1 cellular context compared by ENCODE assay signal in genomic region chr4:83535945-83536648, GRCh38.
TF ChIP-seq lines count a peak whose summit lies in the region.

GPAT3 (plus strand) TSS chr4:83536108; CDS start chr4:83536623, 515 bp downstream.

TF ChIP-seq in K562, 482 proteins besides CTCF, POLR2A, EP300 and RAD21 (continued from another document and continues in another):
- no peak for TF ChIP-seq ZNF318 (IDR thresholded peaks at IDR 0.05; ENCODE audit: borderline replicate concordance in 1 of 2, low read depth in 1 of 2)
- TF ChIP-seq HNRNPL (IDR thresholded peaks at IDR 0.05; ENCODE audit: low read depth, low read length), result peak; percentile 78; the same call in 1 of the 2 replicates
- TF ChIP-seq ZNF766 (CRISPR knock-in tag; conservative IDR thresholded peaks at IDR 0.05), result no peak
- no peak for TF ChIP-seq ZNF324 (CRISPR knock-in tag; IDR thresholded peaks at IDR 0.05)
- no peak for TF ChIP-seq NR3C1 (CRISPR knock-in tag; IDR thresholded peaks at IDR 0.05)
- TF ChIP-seq NRF1 (conservative IDR thresholded peaks at IDR 0.05 in 1 of 2, IDR thresholded peaks at IDR 0.05 in 1 of 2), result peak; percentile 75 to 78
- peak; percentile 54 for TF ChIP-seq SMAD1 (IDR thresholded peaks at IDR 0.05; ENCODE audit: low read depth, low read length, partially characterized antibody)
- TF ChIP-seq NFIC (IDR thresholded peaks at IDR 0.05), result peak; percentile 53
- peak; percentile 96 for TF ChIP-seq JUND (IDR thresholded peaks at IDR 0.05; ENCODE audit: borderline replicate concordance, low read depth, low read length)
- peak; percentile 91; the same call in 2 of the 3 replicates for TF ChIP-seq JUND (tag; IDR thresholded peaks at IDR 0.05; ENCODE audit: borderline replicate concordance, low read depth, low read length)
- TF ChIP-seq ZNF445 (CRISPR knock-in tag; IDR thresholded peaks at IDR 0.05; ENCODE audit: low read depth), result no peak
- TF ChIP-seq, protein P1, sequence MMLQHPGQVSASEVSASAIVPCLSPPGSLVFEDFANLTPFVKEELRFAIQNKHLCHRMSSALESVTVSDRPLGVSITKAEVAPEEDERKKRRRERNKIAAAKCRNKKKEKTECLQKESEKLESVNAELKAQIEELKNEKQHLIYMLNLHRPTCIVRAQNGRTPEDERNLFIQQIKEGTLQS (IDR thresholded peaks at IDR 0.05), result peak; percentile 92
- TF ChIP-seq, protein P1 (CRISPR knock-in tag; conservative IDR thresholded peaks at IDR 0.05), result no peak
- no peak for TF ChIP-seq KLF1 (tag; IDR thresholded peaks at IDR 0.05)
- TF ChIP-seq MED1 (CRISPR knock-in tag; IDR thresholded peaks at IDR 0.05; ENCODE audit: borderline replicate concordance), result no peak
- TF ChIP-seq THRB (CRISPR knock-in tag; conservative IDR thresholded peaks at IDR 0.05), result no peak
- 0 out of 2 replicates have a peak, but pooled peaks have one; percentile 42 for TF ChIP-seq XRCC5 (IDR thresholded peaks at IDR 0.05; ENCODE audit: low read depth, low read length)
- no peak for TF ChIP-seq ZNF764 (CRISPR knock-in tag; IDR thresholded peaks at IDR 0.05; ENCODE audit: low read depth)
- no peak for TF ChIP-seq ZNF280B (CRISPR knock-in tag; IDR thresholded peaks at IDR 0.05)
- peak; percentile 19; the same call in 1 of the 2 replicates for TF ChIP-seq MAFK (IDR thresholded peaks at IDR 0.05; ENCODE audit: low read length)
- TF ChIP-seq ZNF76 (CRISPR knock-in tag; IDR thresholded peaks at IDR 0.05; ENCODE audit: borderline replicate concordance), result no peak
- no peak for TF ChIP-seq FIP1L1 (IDR thresholded peaks at IDR 0.05; ENCODE audit: low read depth, low read length, poor library complexity, severe bottlenecking)
- 0 out of 2 replicates have a peak, but pooled peaks have one; percentile 9 for TF ChIP-seq MBD2 (IDR thresholded peaks at IDR 0.05; ENCODE audit: borderline replicate concordance, low read depth)
- 0 out of 2 replicates have a peak, but pooled peaks have one; percentile 2 for TF ChIP-seq ZNF384 (IDR thresholded peaks at IDR 0.05; ENCODE audit: low read depth, low read length)
- TF ChIP-seq L3MBTL2 (IDR thresholded peaks at IDR 0.05), result 0 out of 2 replicates have a peak, but pooled peaks have one; percentile 66
- TF ChIP-seq MYBL2 (IDR thresholded peaks at IDR 0.05; ENCODE audit: low read depth), result no peak
- TF ChIP-seq MYBL2 (CRISPR knock-in tag; IDR thresholded peaks at IDR 0.05; ENCODE audit: borderline replicate concordance), result no peak
- TF ChIP-seq, protein P2, sequence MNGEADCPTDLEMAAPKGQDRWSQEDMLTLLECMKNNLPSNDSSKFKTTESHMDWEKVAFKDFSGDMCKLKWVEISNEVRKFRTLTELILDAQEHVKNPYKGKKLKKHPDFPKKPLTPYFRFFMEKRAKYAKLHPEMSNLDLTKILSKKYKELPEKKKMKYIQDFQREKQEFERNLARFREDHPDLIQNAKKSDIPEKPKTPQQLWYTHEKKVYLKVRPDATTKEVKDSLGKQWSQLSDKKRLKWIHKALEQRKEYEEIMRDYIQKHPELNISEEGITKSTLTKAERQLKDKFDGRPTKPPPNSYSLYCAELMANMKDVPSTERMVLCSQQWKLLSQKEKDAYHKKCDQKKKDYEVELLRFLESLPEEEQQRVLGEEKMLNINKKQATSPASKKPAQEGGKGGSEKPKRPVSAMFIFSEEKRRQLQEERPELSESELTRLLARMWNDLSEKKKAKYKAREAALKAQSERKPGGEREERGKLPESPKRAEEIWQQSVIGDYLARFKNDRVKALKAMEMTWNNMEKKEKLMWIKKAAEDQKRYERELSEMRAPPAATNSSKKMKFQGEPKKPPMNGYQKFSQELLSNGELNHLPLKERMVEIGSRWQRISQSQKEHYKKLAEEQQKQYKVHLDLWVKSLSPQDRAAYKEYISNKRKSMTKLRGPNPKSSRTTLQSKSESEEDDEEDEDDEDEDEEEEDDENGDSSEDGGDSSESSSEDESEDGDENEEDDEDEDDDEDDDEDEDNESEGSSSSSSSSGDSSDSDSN (IDR thresholded peaks at IDR 0.05; ENCODE audit: borderline replicate concordance in 1 of 2, low read depth in 2 of 2, low read length in 2 of 2), result peak in 1 of 2 experiments; percentile 67; a peak in 2 of 4 replicates
- TF ChIP-seq SUPT5H (IDR thresholded peaks at IDR 0.05), result peak; percentile 56; the same call in 1 of the 2 replicates
- TF ChIP-seq ERF (CRISPR knock-in tag; IDR thresholded peaks at IDR 0.05), result no peak
- TF ChIP-seq ZNF830 (CRISPR knock-in tag; IDR thresholded peaks at IDR 0.05), result 0 out of 2 replicates have a peak, but pooled peaks have one; percentile 86
- TF ChIP-seq GATA2 (CRISPR knock-in tag; IDR thresholded peaks at IDR 0.05), result no peak
- TF ChIP-seq GATAD2B (IDR thresholded peaks at IDR 0.05; ENCODE audit: borderline replicate concordance), result no peak
- 0 out of 4 replicates have a peak, but pooled peaks of 1 of the 2 experiments have one; percentile 13 for TF ChIP-seq TBL1XR1 (IDR thresholded peaks at IDR 0.05; ENCODE audit: low read length in 2 of 2)
- peak; percentile 66 to 84 for TF ChIP-seq MAZ (CRISPR knock-in tag; conservative IDR thresholded peaks at IDR 0.05 in 1 of 2, IDR thresholded peaks at IDR 0.05 in 1 of 2)
- TF ChIP-seq ZBTB17 (CRISPR knock-in tag; IDR thresholded peaks at IDR 0.05), result 0 out of 2 replicates have a peak, but pooled peaks have one; percentile 58
- peak; percentile 69; the same call in 1 of the 2 replicates for TF ChIP-seq CTBP1 (IDR thresholded peaks at IDR 0.05; ENCODE audit: borderline replicate concordance)
- peak in 1 of 2 experiments; percentile 59; a peak in 1 of 4 replicates for TF ChIP-seq SRF (CRISPR knock-in tag; IDR thresholded peaks at IDR 0.05)
- peak; percentile 45; the same call in 1 of the 2 replicates for TF ChIP-seq SP1 (CRISPR knock-in tag; IDR thresholded peaks at IDR 0.05)
- TF ChIP-seq YY1 (IDR thresholded peaks at IDR 0.05; ENCODE audit: borderline replicate concordance in 1 of 3, control insufficient read depth in 1 of 3, extremely low read depth in 1 of 3, insufficient read depth in 3 of 3, insufficient read length in 1 of 3, insufficient replicate concordance in 2 of 3, low read depth in 1 of 3, low read length in 2 of 3), result peak in 2 of 3 experiments; percentile 5 to 13
- TF ChIP-seq CEBPG (CRISPR knock-in tag; IDR thresholded peaks at IDR 0.05), result peak; percentile 92
- peak; percentile 82 to 95 for TF ChIP-seq CEBPG (tag; conservative IDR thresholded peaks at IDR 0.05 in 1 of 2, IDR thresholded peaks at IDR 0.05 in 1 of 2)
- TF ChIP-seq ZNF431 (CRISPR knock-in tag; IDR thresholded peaks at IDR 0.05), result no peak
- peak; percentile 52 for TF ChIP-seq POLR2B (IDR thresholded peaks at IDR 0.05; ENCODE audit: low read depth, partially characterized antibody)
- peak in 1 of 2 experiments; percentile 59; a peak in 2 of 4 replicates for TF ChIP-seq TRIM24 (IDR thresholded peaks at IDR 0.05)
- TF ChIP-seq ELF4 (CRISPR knock-in tag; IDR thresholded peaks at IDR 0.05), result no peak
- no peak for TF ChIP-seq ZNF174 (CRISPR knock-in tag; IDR thresholded peaks at IDR 0.05)
- TF ChIP-seq NKRF (IDR thresholded peaks at IDR 0.05; ENCODE audit: borderline replicate concordance), result no peak
- peak; percentile 65 for TF ChIP-seq ZNF316 (IDR thresholded peaks at IDR 0.05)
- TF ChIP-seq ZNF311 (CRISPR knock-in tag; IDR thresholded peaks at IDR 0.05), result no peak
- no peak for TF ChIP-seq PTBP1 (IDR thresholded peaks at IDR 0.05; ENCODE audit: low read depth, low read length)
- TF ChIP-seq HDAC1 (IDR thresholded peaks at IDR 0.05), result peak in 1 of 2 experiments; percentile 19; a peak in 1 of 4 replicates
- TF ChIP-seq MCM3 (IDR thresholded peaks at IDR 0.05), result no peak
- TF ChIP-seq NFE2 (IDR thresholded peaks at IDR 0.05; ENCODE audit: low read depth), result peak; percentile 28; the same call in 1 of the 2 replicates
- 0 out of 2 replicates have a peak, but pooled peaks have one; percentile 10 for TF ChIP-seq ETV1 (tag; conservative IDR thresholded peaks at IDR 0.05; ENCODE audit: low read depth)
- no peak for TF ChIP-seq NFE2L1 (tag; IDR thresholded peaks at IDR 0.05; ENCODE audit: borderline replicate concordance, low read depth)
